Comparison of ENCODE assay signal across 13 cellular contexts in the genomic region with DNA sequence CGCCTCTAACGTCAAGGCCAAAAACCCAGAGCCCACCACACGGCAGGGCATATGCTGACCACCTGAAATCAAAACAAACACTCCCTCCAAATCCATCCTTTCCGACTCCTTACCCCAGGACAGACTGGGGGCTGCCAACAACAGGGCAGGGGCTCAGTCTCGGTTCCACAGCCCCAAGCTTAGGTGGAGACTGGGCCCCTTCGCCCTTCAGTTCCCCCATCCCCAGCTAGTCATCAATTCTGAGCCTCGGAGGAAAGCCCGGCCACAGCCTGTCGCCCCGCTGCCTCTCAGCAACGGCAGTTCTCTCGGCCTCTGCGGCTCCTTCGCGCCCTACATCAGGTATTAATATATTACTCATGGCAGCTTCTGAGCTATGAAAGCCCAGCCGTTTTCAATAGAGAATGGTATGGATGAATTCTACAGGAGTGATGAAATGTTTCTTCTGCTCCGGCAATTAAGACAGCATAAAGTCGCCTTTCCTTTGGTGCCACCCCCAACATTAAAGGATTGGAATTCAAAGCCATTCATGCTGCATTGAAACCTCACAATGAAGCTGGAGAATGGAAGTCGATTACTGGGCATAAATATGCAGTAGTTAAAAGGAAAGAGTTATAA. TPM values are rescaled to one million over a fixed set of nuclear protein-coding genes. Genes with fewer than 3 reads are reported as not detected.
A peak's percentile ranks its signal among the peaks of the same experiment; 100 is the strongest.
DNase-seq lines count a peak whose midpoint lies in the region; ATAC-seq and TF ChIP-seq lines count a peak whose summit lies in the region.
"Had no signal": no experiment of that assay in that cellular context is flagged by ENCODE, and none has a peak within 500 bp of the region (broad histone marks: within the 10 kb centered on the region; RNA-seq: fewer than 3 reads in every experiment).

No MANE protein-coding gene starts in this region.

- peaks cover 0 to 3% (median 0%) of the 10 kb centered on the region in 11 experiments; a peak in 2 of 22 replicates for H3K36me3 ChIP-seq in BLaER1 treated with 17β-estradiol and CSF1 and Interleukin-3, amounts not matched to agents 10 nM and 100 nM
- no peaks in the 10 kb centered on the region for H3K36me3 ChIP-seq in HAP-1 (replicated peaks)
- H3K36me3 ChIP-seq in neural progenitor cell = no peaks in the 10 kb centered on the region
- H3K36me3 ChIP-seq: lower lobe of right lung, right lobe of liver had no signal

- H3K9me3 Mint-ChIP-seq in neural progenitor cell = no peaks in the 10 kb centered on the region
- no peaks in the 10 kb centered on the region for H3K9me3 Mint-ChIP-seq in stimulated activated naive B cell treated with anti-CD40 and anti-IgM and Interleukin-4, amounts not matched to agents 10 μg/mL and 1 μg/mL and 100 μg/mL, for 72 hours
- H3K9me3 Mint-ChIP-seq: effector memory CD8-positive, alpha-beta T cell had no signal

- peaks cover 6% of the 10 kb centered on the region for H3F3A ChIP-seq in neural progenitor cell (ENCODE audit: low read depth)

- H3K79me2 ChIP-seq in neural progenitor cell (ENCODE audit: low read depth) = peaks cover 71% of the 10 kb centered on the region

- peak overlapping the region in 6 of 11 experiments; percentile 12 to 96 (median 90); a peak in 6 of 22 replicates for H3K9ac ChIP-seq in BLaER1 treated with 17β-estradiol and CSF1 and Interleukin-3, amounts not matched to agents 10 nM and 100 nM
- no peak overlapping the region for H3K9ac ChIP-seq in neural progenitor cell

- peak overlapping the region in 2 of 10 experiments; percentile 89 to 91; a peak in 3 of 20 replicates for H3K4me3 ChIP-seq in BLaER1 treated with 17β-estradiol and CSF1 and Interleukin-3, amounts not matched to agents 10 nM and 100 nM
- no peak overlapping the region for H3K4me3 ChIP-seq in HAP-1
- peak overlapping the region in 31 of 59 donors; percentile 54 to 90 (median 71) for H3K4me3 ChIP-seq in dorsolateral prefrontal cortex
- no peak overlapping the region for H3K4me3 ChIP-seq in neural progenitor cell
- H3K4me3 ChIP-seq: lower lobe of right lung, right lobe of liver had no signal

- intact Hi-C loops in dorsolateral prefrontal cortex (cut with DNase I) = no loop called here

- peak overlapping the region; percentile 36 for H3K27ac Mint-ChIP-seq in neural progenitor cell
- H3K27ac Mint-ChIP-seq in stimulated activated naive B cell treated with anti-CD40 and anti-IgM and Interleukin-4, amounts not matched to agents 10 μg/mL and 1 μg/mL and 100 μg/mL, for 72 hours = no peak overlapping the region

- peak overlapping the region; percentile 94 for H3K4me3 Mint-ChIP-seq in neural progenitor cell
- no peak overlapping the region for H3K4me3 Mint-ChIP-seq in stimulated activated naive B cell treated with anti-CD40 and anti-IgM and Interleukin-4, amounts not matched to agents 10 μg/mL and 1 μg/mL and 100 μg/mL, for 72 hours

- peaks cover 51% of the 10 kb centered on the region for H3K4me1 Mint-ChIP-seq in neural progenitor cell
- peaks cover 27 to 54% of the 10 kb centered on the region in 2 donors for H3K4me1 Mint-ChIP-seq in stimulated activated naive B cell treated with anti-CD40 and anti-IgM and Interleukin-4, amounts not matched to agents 10 μg/mL and 1 μg/mL and 100 μg/mL, for 72 hours

- no peaks in the 10 kb centered on the region for H3K9me3 ChIP-seq in BLaER1 treated with 17β-estradiol and CSF1 and Interleukin-3, amounts not matched to agents 10 nM and 100 nM (replicated peaks in 1 of 11)
- H3K9me3 ChIP-seq in HAP-1 (no peaks in the 10 kb centered on the region), neural progenitor cell (ENCODE audit: low read depth) (no peaks in the 10 kb centered on the region)
- H3K9me3 ChIP-seq: lower lobe of right lung, right lobe of liver had no signal

- H4K20me1 ChIP-seq in BLaER1 treated with 17β-estradiol and CSF1 and Interleukin-3, amounts not matched to agents 10 nM and 100 nM = peaks cover 52 to 69% (median 61%) of the 10 kb centered on the region in 11 experiments; a peak in 21 of 22 replicates
- peaks cover 70% of the 10 kb centered on the region for H4K20me1 ChIP-seq in neural progenitor cell (ENCODE audit: low read depth)

- H3K27me3 Mint-ChIP-seq in neural progenitor cell (ENCODE audit: insufficient read depth, low read depth) = peaks cover 8% of the 10 kb centered on the region
- no peaks in the 10 kb centered on the region for H3K27me3 Mint-ChIP-seq in stimulated activated naive B cell treated with anti-CD40 and anti-IgM and Interleukin-4, amounts not matched to agents 10 μg/mL and 1 μg/mL and 100 μg/mL, for 72 hours
- H3K27me3 Mint-ChIP-seq: effector memory CD8-positive, alpha-beta T cell had no signal

- DNase-seq in HAP-1 (ENCODE audit: low spot score in 2 of 2) = peak; percentile 64 to 90
- DNase-seq in dorsolateral prefrontal cortex = no peak
- DNase-seq in neural progenitor cell (ENCODE audit: low spot score) = no peak
- no peak for DNase-seq in SIG-M5 (lab: John Stamatoyannopoulos, UW)
- no peak for DNase-seq in stimulated activated naive B cell treated with anti-CD40 and anti-IgM and Interleukin-4, amounts not matched to agents 10 μg/mL and 1 μg/mL and 100 μg/mL, for 72 hours
- no peak for DNase-seq in NK-92 (lab: John Stamatoyannopoulos, UW; ENCODE audit: unreplicated experiment)
- DNase-seq in putamen (ENCODE audit: low spot score) = no peak
- DNase-seq: effector memory CD8-positive, alpha-beta T cell; lower lobe of right lung; NCI-H2081 treated with DMSO at 0.1 percent for 48 hours; SW 1271 had no signal

- H3K4me1 ChIP-seq in BLaER1 treated with 17β-estradiol and CSF1 and Interleukin-3, amounts not matched to agents 10 nM and 100 nM = peaks cover 48 to 62% (median 54%) of the 10 kb centered on the region in 10 experiments
- H3K4me1 ChIP-seq in HAP-1 (peaks cover 34% of the 10 kb centered on the region), neural progenitor cell (peaks cover 29% of the 10 kb centered on the region)

- peak overlapping the region; percentile 77 to 98 (median 94) for H3K4me2 ChIP-seq in BLaER1 treated with 17β-estradiol and CSF1 and Interleukin-3, amounts not matched to agents 10 nM and 100 nM
- no peak overlapping the region for H3K4me2 ChIP-seq in neural progenitor cell

- no peak for TF ChIP-seq CTCF in dorsolateral prefrontal cortex (IDR thresholded peaks at IDR 0.05 in 54 of 56, conservative IDR thresholded peaks at IDR 0.05 in 2 of 56; ENCODE audit: low read depth in 1 of 56, partially characterized antibody in 56 of 56)
- no peak for TF ChIP-seq CTCF in neural progenitor cell (IDR thresholded peaks at IDR 0.05)

- no peaks in the 10 kb centered on the region for H3K27me3 ChIP-seq in BLaER1 treated with 17β-estradiol and CSF1 and Interleukin-3, amounts not matched to agents 10 nM and 100 nM
- no peaks in the 10 kb centered on the region for H3K27me3 ChIP-seq in HAP-1 (ENCODE audit: low read depth)
- H3K27me3 ChIP-seq in dorsolateral prefrontal cortex = no peaks in the 10 kb centered on the region
- H3K27me3 ChIP-seq in neural progenitor cell = no peaks in the 10 kb centered on the region
- H3K27me3 ChIP-seq: right lobe of liver had no signal

- no peak overlapping the region for H3K27ac ChIP-seq in BLaER1 treated with 17β-estradiol and CSF1 and Interleukin-3, amounts not matched to agents 10 nM and 100 nM
- H3K27ac ChIP-seq in dorsolateral prefrontal cortex (peak overlapping the region in 47 of 59 donors; percentile 1 to 86 (median 68)), neural progenitor cell (no peak overlapping the region)
- H3K27ac ChIP-seq: lower lobe of right lung, right lobe of liver had no signal

- H2AFZ ChIP-seq in neural progenitor cell (replicated peaks) = no peak overlapping the region

- H3K36me3 Mint-ChIP-seq in neural progenitor cell = peaks cover 7% of the 10 kb centered on the region
- peaks cover 3 to 11% of the 10 kb centered on the region in 2 donors for H3K36me3 Mint-ChIP-seq in stimulated activated naive B cell treated with anti-CD40 and anti-IgM and Interleukin-4, amounts not matched to agents 10 μg/mL and 1 μg/mL and 100 μg/mL, for 72 hours

- ATAC-seq in stimulated activated naive B cell treated with anti-CD40 and anti-IgM and Interleukin-4, amounts not matched to agents 10 μg/mL and 1 μg/mL and 100 μg/mL, for 72 hours (replicated peaks) = no peak
- ATAC-seq: effector memory CD8-positive, alpha-beta T cell; lower lobe of right lung; right lobe of liver had no signal

- in situ Hi-C loops in HAP-1 (cut with MboI; ENCODE audit: low sequenced_read_pairs) = no loop called here

RNA-seq across cellular contexts. Expression of a gene that starts 2.9 kb away (rescaled TPM):
- total RNA-seq in dorsolateral prefrontal cortex (100 to 1,000 TPM in 51 of 120 experiments, 10 to 100 TPM in 69; 57.4 to 167 (median 97.8) TPM), neural progenitor cell (ENCODE audit: low replicate concordance) (36.0 and 40.8 TPM in 2 replicates)

Comparison
In these comparisons a context has a peak if more than half of its experiments do, and no peak if none do; other contexts are left out.
1. H3K27ac ChIP-seq: peak in dorsolateral prefrontal cortex (47 of 59); none in BLaER1 treated with 17β-estradiol and CSF1 and Interleukin-3, amounts not matched to agents 10 nM and 100 nM (0 of 11) and neural progenitor cell (single experiment).
2. H3K4me3 ChIP-seq: peak in dorsolateral prefrontal cortex (31 of 59); none in HAP-1 (single experiment) and neural progenitor cell (single experiment).
3. DNase-seq: peak in HAP-1 (2 of 2); none in dorsolateral prefrontal cortex (0 of 10), neural progenitor cell (single experiment), SIG-M5 (single experiment), stimulated activated naive B cell treated with anti-CD40 and anti-IgM and Interleukin-4, amounts not matched to agents 10 μg/mL and 1 μg/mL and 100 μg/mL, for 72 hours (single experiment), NK-92 (single experiment) and putamen (single experiment).